11 cellular contexts compared by ENCODE assay signal in the genomic region with DNA sequence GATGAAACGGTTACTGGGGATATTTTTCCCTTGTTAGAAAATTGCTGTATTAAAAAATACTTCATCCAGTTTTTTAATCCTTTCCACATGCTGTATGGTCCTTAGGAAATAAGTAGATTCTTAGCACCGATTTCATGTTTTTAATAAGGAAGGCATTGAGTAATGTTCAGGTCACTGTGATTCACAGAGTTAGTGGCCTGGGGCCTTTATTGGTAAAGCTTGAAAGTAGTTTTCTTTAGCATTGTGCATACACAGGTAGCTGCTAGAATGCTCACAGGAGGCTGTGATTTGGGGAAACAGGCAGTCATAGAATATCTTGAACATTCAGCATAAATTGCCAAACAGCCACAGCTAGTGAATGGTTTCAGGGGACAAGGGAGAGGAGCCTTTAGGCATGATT.
DNase-seq lines count a peak whose midpoint lies in the region; ATAC-seq, FAIRE-seq and TF ChIP-seq lines count a peak whose summit lies in the region.
"Had no signal": no experiment of that assay in that cellular context is flagged by ENCODE, and none has a peak within 500 bp of the region (broad histone marks: within the 10 kb centered on the region; RNA-seq: fewer than 3 reads in every experiment).

No MANE protein-coding gene starts in this region.

- no peak for TF ChIP-seq CTCF in parathyroid adenoma (IDR thresholded peaks at IDR 0.05)

- H3K4me2 ChIP-seq in parathyroid adenoma (ENCODE audit: low read length), result peak overlapping the region; percentile 37

- DNase-seq in GM04503 (ENCODE audit: low read depth) (peak; percentile 27), SK-N-MC (ENCODE audit: low read depth, low spot score) (no peak), NCI-H1436 (lab: John Stamatoyannopoulos, UW) (no peak), HTR-8/SVneo (ENCODE audit: insufficient read length, low spot score) (no peak), DMS 273 treated with DMSO at 0.1 percent for 48 hours (lab: John Stamatoyannopoulos, UW) (no peak)
- DNase-seq: MV-4-11 had no signal

- H3K9ac ChIP-seq in SK-N-MC (ENCODE audit: insufficient read length) (no peak overlapping the region), parathyroid adenoma (no peak overlapping the region)

- no peaks in the 10 kb centered on the region for H3K27me3 ChIP-seq in parathyroid adenoma (ENCODE audit: control insufficient read depth, insufficient read depth, low read length)

- H3K36me3 ChIP-seq in SK-N-MC (ENCODE audit: insufficient read depth, low read length), result peaks cover 81% of the 10 kb centered on the region
- H3K36me3 ChIP-seq in parathyroid adenoma (ENCODE audit: control insufficient read depth, insufficient read depth, low read length), result no peaks in the 10 kb centered on the region

- peak overlapping the region; percentile 84 for H3K27ac ChIP-seq in SK-N-MC
- H3K27ac ChIP-seq in parathyroid adenoma, result peak overlapping the region; percentile 25

- peak; percentile 56 for ATAC-seq in esophagus mucosa
- no peak for ATAC-seq in GM18498 (IDR thresholded peaks at IDR 0.05; ENCODE audit: unreplicated experiment)

- no peak for FAIRE-seq in HTR-8/SVneo (lab: Jason Lieb, UNC)
- FAIRE-seq: frontal cortex had no signal

- peaks cover 19% of the 10 kb centered on the region for H3K4me1 ChIP-seq in parathyroid adenoma

- no peak overlapping the region for H2AFZ ChIP-seq in parathyroid adenoma

- H3K9me3 ChIP-seq in SK-N-MC (ENCODE audit: low read depth, low read length), result no peaks in the 10 kb centered on the region
- H3K9me3 ChIP-seq in parathyroid adenoma (ENCODE audit: control insufficient read depth, low read length), result no peaks in the 10 kb centered on the region

- H3K4me3 ChIP-seq in SK-N-MC (peak overlapping the region; percentile 23; the same call in 1 of the 2 replicates), parathyroid adenoma (ENCODE audit: low read depth, low read length) (no peak overlapping the region)
- H3K4me3 ChIP-seq: lung had no signal

- peaks cover 8% of the 10 kb centered on the region for H3K79me2 ChIP-seq in parathyroid adenoma
